In genomic region chr17:83081561-83082201, GRCh38 we compare ENCODE assay signal across 8 cellular contexts. TPM values are rescaled to one million over a fixed set of nuclear protein-coding genes. Genes with fewer than 3 reads are reported as not detected.
DNase-seq lines count a peak whose midpoint lies in the region; ATAC-seq, FAIRE-seq and TF ChIP-seq lines count a peak whose summit lies in the region.

No MANE protein-coding gene starts in this region.

- peaks cover 39% of the 10 kb centered on the region for H3K4me1 Mint-ChIP-seq in astrocyte (ENCODE audit: low read depth, unreplicated experiment)
- H3K4me1 Mint-ChIP-seq in stimulated activated naive CD8-positive, alpha-beta T cell treated with anti-CD3 and anti-CD28 coated beads, Interleukin-15, amount 100 ng/mL, for 72 hours, result peaks cover 39% of the 10 kb centered on the region

- peak overlapping the region; percentile 62 for H3K27ac Mint-ChIP-seq in astrocyte (ENCODE audit: unreplicated experiment)
- H3K27ac Mint-ChIP-seq in stimulated activated naive CD8-positive, alpha-beta T cell treated with anti-CD3 and anti-CD28 coated beads, Interleukin-15, amount 100 ng/mL, for 72 hours, result peak overlapping the region in 1 of 2 donors; percentile 83

- TF ChIP-seq POLR2A in lower leg skin (IDR thresholded peaks at IDR 0.05), result no peak

- FAIRE-seq in astrocyte (lab: Jason Lieb, UNC), result no peak

- ATAC-seq in stimulated activated naive CD8-positive, alpha-beta T cell treated with anti-CD3 and anti-CD28 coated beads, Interleukin-15, amount 100 ng/mL, for 72 hours, result no peak
- ATAC-seq in HG03469 (IDR thresholded peaks at IDR 0.05; ENCODE audit: unreplicated experiment) (no peak), HG03175 (IDR thresholded peaks at IDR 0.05; ENCODE audit: unreplicated experiment) (no peak), GM18873 (IDR thresholded peaks at IDR 0.05; ENCODE audit: low FRiP score, unreplicated experiment) (no peak)

- peaks cover 55% of the 10 kb centered on the region for H3K79me2 ChIP-seq in astrocyte (ENCODE audit: insufficient read depth, low read length)

- peaks cover 8% of the 10 kb centered on the region for H3K36me3 Mint-ChIP-seq in astrocyte (ENCODE audit: low read depth, unreplicated experiment)

- peaks cover 55% of the 10 kb centered on the region for H4K20me1 ChIP-seq in astrocyte (ENCODE audit: insufficient read depth, low read length)

- H3K36me3 ChIP-seq in astrocyte (ENCODE audit: insufficient read depth, low read length), result no peaks in the 10 kb centered on the region

- H3K4me3 Mint-ChIP-seq in astrocyte (ENCODE audit: unreplicated experiment), result peak overlapping the region; percentile 80
- H3K4me3 Mint-ChIP-seq in stimulated activated naive CD8-positive, alpha-beta T cell treated with anti-CD3 and anti-CD28 coated beads, Interleukin-15, amount 100 ng/mL, for 72 hours, result peak overlapping the region; percentile 80 to 82

- peaks cover 8% of the 10 kb centered on the region for H3K27me3 ChIP-seq in astrocyte (ENCODE audit: insufficient read depth, low read length)

- H3K9me3 ChIP-seq in astrocyte (ENCODE audit: insufficient read depth, low read depth, low read length), result no peaks in the 10 kb centered on the region

- 45 to 47% methylated on average over 14 to 25 of the region's 26 CpGs for WGBS in lower leg skin, 2 donors

- TF ChIP-seq CTCF in astrocyte (IDR thresholded peaks at IDR 0.05; ENCODE audit: insufficient read depth, low read depth, low read length) (no peak), lower leg skin (IDR thresholded peaks at IDR 0.05) (no peak)

- H3K27ac ChIP-seq in astrocyte (ENCODE audit: low read depth, low read length), result no peak overlapping the region

- no peak overlapping the region for H2AFZ ChIP-seq in astrocyte (ENCODE audit: low read depth, low read length)

- peak overlapping the region; percentile 81 for H3K9ac ChIP-seq in astrocyte (ENCODE audit: low read length)

- peaks cover 40% of the 10 kb centered on the region for H3K4me1 ChIP-seq in astrocyte (ENCODE audit: insufficient read depth, low read length)

- intact Hi-C loops in lower leg skin (cut with DNase I; ENCODE audit: low total_unique reads), result no loop called here

- peak overlapping the region; percentile 57 for H3K4me3 ChIP-seq in astrocyte (ENCODE audit: insufficient read depth, low read depth, low read length)
- H3K4me3 ChIP-seq in lower leg skin (ENCODE audit: low read depth, poor library complexity, severe bottlenecking), result peak overlapping the region; percentile 80

- H3K4me2 ChIP-seq in astrocyte (ENCODE audit: low read length), result peak overlapping the region; percentile 80

- H3K9me3 Mint-ChIP-seq in astrocyte (ENCODE audit: unreplicated experiment), result no peaks in the 10 kb centered on the region
- H3K9me3 Mint-ChIP-seq in stimulated activated naive CD8-positive, alpha-beta T cell treated with anti-CD3 and anti-CD28 coated beads, Interleukin-15, amount 100 ng/mL, for 72 hours, result no peaks in the 10 kb centered on the region

- H3K27me3 Mint-ChIP-seq in astrocyte (ENCODE audit: low read depth, unreplicated experiment), result peaks cover 16% of the 10 kb centered on the region
- H3K27me3 Mint-ChIP-seq in stimulated activated naive CD8-positive, alpha-beta T cell treated with anti-CD3 and anti-CD28 coated beads, Interleukin-15, amount 100 ng/mL, for 72 hours, result peaks cover 30% of the 10 kb centered on the region

- DNase-seq in HT-29 (ENCODE audit: low spot score), result peak; percentile 61
- DNase-seq in astrocyte (ENCODE audit: low read depth), result no peak
- peak; percentile 78 to 96 for DNase-seq in lower leg skin (ENCODE audit: low spot score in 2 of 2)
- no peak for DNase-seq in stimulated activated naive CD8-positive, alpha-beta T cell treated with anti-CD3 and anti-CD28 coated beads, Interleukin-15, amount 100 ng/mL, for 72 hours
- no peak for DNase-seq in NCI-H524 treated with DMSO at 0.1 percent for 48 hours (lab: John Stamatoyannopoulos, UW)

RNA-seq across cellular contexts. Expression of gene METRNL, which starts 2.3 kb away (rescaled TPM):
- total RNA-seq in HT-29 (2014; rRNA removed; shearing (Covaris generic)), result 143 and 203 TPM in 2 replicates
- total RNA-seq in astrocyte, result 28.3 and 36.7 TPM in 2 replicates
- 100 to 1,000 TPM; 208 to 343 (median 296) TPM for total RNA-seq in lower leg skin

Comparison
In these comparisons a context has a peak if more than half of its experiments do, and no peak if none do; other contexts are left out.
1. DNase-seq: peak in HT-29 (single experiment) and lower leg skin (2 of 2); none in astrocyte (single experiment), stimulated activated naive CD8-positive, alpha-beta T cell treated with anti-CD3 and anti-CD28 coated beads, Interleukin-15, amount 100 ng/mL, for 72 hours (0 of 2) and NCI-H524 treated with DMSO at 0.1 percent for 48 hours (single experiment).